27 cellular contexts compared by ENCODE assay signal in the genomic region with DNA sequence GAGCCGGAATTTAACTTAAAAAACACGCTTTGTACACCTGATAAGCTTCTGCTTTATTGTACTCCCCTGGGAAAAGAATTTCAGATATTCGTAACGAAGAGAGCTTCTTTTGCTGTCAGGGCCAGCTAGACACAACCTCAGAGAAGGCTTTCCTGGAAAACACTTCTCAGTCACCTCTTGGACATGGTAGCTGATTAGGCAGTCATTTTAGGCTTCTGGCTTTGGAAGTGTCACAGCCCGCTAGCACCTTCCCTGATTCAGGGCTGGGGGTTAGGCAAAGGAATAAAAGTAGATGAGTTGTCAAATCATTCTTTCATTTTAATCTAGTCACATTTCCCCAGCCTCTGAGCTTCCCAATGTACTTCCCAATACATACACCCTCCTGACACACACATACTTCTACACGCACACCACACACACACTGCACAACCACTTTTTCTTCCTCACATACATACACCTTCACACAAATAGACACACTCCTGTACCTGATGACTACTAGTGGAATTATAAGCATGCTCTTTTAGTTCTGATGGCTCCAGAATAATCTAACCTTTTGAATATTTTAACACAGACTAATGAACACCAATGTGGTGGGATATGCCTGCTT. TPM values are rescaled to one million over a fixed set of nuclear protein-coding genes. Genes with fewer than 3 reads are reported as not detected.
DNase-seq lines count a peak whose midpoint lies in the region; ATAC-seq, FAIRE-seq and TF ChIP-seq lines count a peak whose summit lies in the region.
"Had no signal": no experiment of that assay in that cellular context is flagged by ENCODE, and none has a peak within 500 bp of the region (broad histone marks: within the 10 kb centered on the region; RNA-seq: fewer than 3 reads in every experiment).

No MANE protein-coding gene starts in this region.

- H3K27me3 ChIP-seq in psoas muscle (ENCODE audit: insufficient read depth in 3 of 3, low read length in 2 of 3) = no peaks in the 10 kb centered on the region
- H3K27me3 ChIP-seq: BE2C had no signal

- H3K36me3 ChIP-seq in psoas muscle (ENCODE audit: insufficient read depth in 1 of 2, low read depth in 1 of 2) = no peaks in the 10 kb centered on the region
- H3K36me3 ChIP-seq: BE2C had no signal

- no peaks in the 10 kb centered on the region for H3K9me3 ChIP-seq in psoas muscle
- H3K9me3 ChIP-seq: BE2C had no signal

- 91 to 94% (median 91%) methylated on average over 6 of the region's 6 CpGs for WGBS in psoas muscle, 3 donors

- ATAC-seq in GM18511 (IDR thresholded peaks at IDR 0.05; ENCODE audit: unreplicated experiment) (peak; percentile 9), left cardiac atrium (peak; percentile 17 to 51), psoas muscle (peak; percentile 17 to 46 (median 32))
- ATAC-seq: GM12878, GM23338, HCT116 had no signal

- intact Hi-C loops in left cardiac atrium (cut with DNase I) = no loop called here
- intact Hi-C loops in psoas muscle (cut with DNase I) = no loop called here

- DNase-seq in H54 (ENCODE audit: insufficient read length, low spot score) (no peak), left cardiac atrium (no peak), psoas muscle (no peak), epidermal melanocyte (ENCODE audit: insufficient read length, low spot score) (no peak), LoVo (ENCODE audit: low spot score) (no peak), NCI-H1694 treated with DMSO at 0.1 percent for 48 hours (lab: John Stamatoyannopoulos, UW) (no peak)
- DNase-seq: ACHN; BE2C; C1 segment of cervical spinal cord; CD4-positive, CD25-positive, alpha-beta regulatory T cell; CD8-positive, alpha-beta memory T cell; COR-L47; DMS 273 treated with DMSO at 0.1 percent for 48 hours; DMS53; DND-41; EL; H7; HFFc6 had no signal

- no peak overlapping the region for H3K27ac ChIP-seq in psoas muscle
- H3K27ac ChIP-seq: HL-60 had no signal

- no peak for TF ChIP-seq POLR2A in H54 (IDR thresholded peaks at IDR 0.05; ENCODE audit: low read depth, low read length)

- H3K4me3 ChIP-seq in psoas muscle = no peak overlapping the region
- H3K4me3 ChIP-seq: GM12878, GM23338 had no signal

- FAIRE-seq in H54 (lab: Jason Lieb, UNC) = peak; percentile 15
- FAIRE-seq: A204.1 had no signal

- H3K4me1 ChIP-seq in psoas muscle = no peaks in the 10 kb centered on the region
- H3K4me1 ChIP-seq: BE2C had no signal

- TF ChIP-seq CTCF in psoas muscle (IDR thresholded peaks at IDR 0.05) = no peak

RNA-seq across cellular contexts. Expression of a gene that starts 34.9 kb away (rescaled TPM):
- total RNA-seq in left cardiac atrium (under 1 TPM; 0.12 to 0.39 TPM), psoas muscle (under 1 TPM in 2 of 4 donors, not detected in 2; 0.27 TPM)
- polyA plus RNA-seq in psoas muscle = under 1 TPM; 0.03 to 0.04 (median 0.04) TPM
- total RNA-seq: CD4-positive, CD25-positive, alpha-beta regulatory T cell; CD8-positive, alpha-beta memory T cell; G401; GM23338; H7; HFFc6; HT1080 had no signal
- polyA plus RNA-seq: CD4-positive, CD25-positive, alpha-beta regulatory T cell; CD8-positive, alpha-beta memory T cell; GM23338; IgD-negative memory B cell had no signal
